ENCODE assay signal across 8 cellular contexts in genomic region chrX:19343085-19343461, GRCh38. TPM values are rescaled to one million over a fixed set of nuclear protein-coding genes. Genes with fewer than 3 reads are reported as not detected.
A peak's percentile ranks its signal among the peaks of the same experiment; 100 is the strongest.
DNase-seq lines count a peak whose midpoint lies in the region; ATAC-seq and TF ChIP-seq lines count a peak whose summit lies in the region.

No MANE protein-coding gene starts in this region.

- no peak for ATAC-seq in left colon

- no peaks in the 10 kb centered on the region; the same call in 1 of the 2 replicates for H4K20me1 ChIP-seq in PC-9 (ENCODE audit: insufficient read depth)

- H3K27me3 Mint-ChIP-seq in progenitor cell of endocrine pancreas = no peaks in the 10 kb centered on the region

- intact Hi-C loops in PC-9 (cut with micrococcal nuclease; ENCODE audit: unreplicated experiment) (loop anchor here (5.0 kb wide), 1 partner anchor 1606 kb away; the partner anchor contains the start of gene SCML1), left colon (cut with DNase I, micrococcal nuclease) (no loop called here)

- H3F3A ChIP-seq in PC-9 (ENCODE audit: insufficient read depth, low read depth) = no peaks in the 10 kb centered on the region

- H3K27me3 ChIP-seq in GM06990 (replicated peaks; ENCODE audit: control insufficient read depth, insufficient read depth, low read length) (no peaks in the 10 kb centered on the region), PC-9 (ENCODE audit: insufficient read depth, low read depth) (no peaks in the 10 kb centered on the region)

- H3K4me3 ChIP-seq in GM06990 (replicated peaks; ENCODE audit: low read depth, low read length) = peak overlapping the region; percentile 62
- peak overlapping the region; percentile 86 for H3K4me3 ChIP-seq in PC-9
- peak overlapping the region; percentile 77 for H3K4me3 ChIP-seq in epithelial cell of proximal tubule (ENCODE audit: low read depth, low read length)

- POLR2A ChIA-PET in PC-9 (lab: Charles Lee; ENCODE audit: unreplicated experiment) = no interaction called here

- H3K9me3 Mint-ChIP-seq in progenitor cell of endocrine pancreas (ENCODE audit: low read depth) = peaks cover 3% of the 10 kb centered on the region

- DNase-seq in GM06990 (ENCODE audit: extremely low read depth, insufficient read length) = no peak
- DNase-seq in PC-9 = no peak
- DNase-seq in epithelial cell of proximal tubule (ENCODE audit: low read depth) = no peak
- DNase-seq in progenitor cell of endocrine pancreas (ENCODE audit: low spot score, unreplicated experiment) = no peak
- DNase-seq in GM20000 (ENCODE audit: low spot score) = no peak
- no peak for DNase-seq in left colon
- no peak for DNase-seq in NCI-H774 (lab: John Stamatoyannopoulos, UW)
- no peak for DNase-seq in activated CD8-positive, alpha-beta memory T cell treated with anti-CD3 and anti-CD28 coated beads, Interleukin-2, amount 50 U/mL, for 48 hours

- peak overlapping the region; percentile 83 for H3K4me3 Mint-ChIP-seq in progenitor cell of endocrine pancreas (ENCODE audit: low read depth)

- no peaks in the 10 kb centered on the region for H3K9me2 ChIP-seq in PC-9 (ENCODE audit: insufficient read depth)

- CTCF ChIA-PET in PC-9 (lab: Charles Lee) = interaction anchor here (0.6 kb wide), 1 partner anchor 424 kb away, joined by 4 read pairs; no protein-coding TSS in a partner anchor

- H2AFZ ChIP-seq in PC-9 = peak overlapping the region; percentile 91

- H3K4me1 Mint-ChIP-seq in progenitor cell of endocrine pancreas (ENCODE audit: low read depth) = peaks cover 10% of the 10 kb centered on the region

- peak overlapping the region; percentile 83 for H3K4me2 ChIP-seq in PC-9

- no peaks in the 10 kb centered on the region for H3K9me3 ChIP-seq in PC-9 (ENCODE audit: insufficient read depth, low read depth)

- H3K4me1 ChIP-seq in PC-9 (replicated peaks; ENCODE audit: insufficient read depth) = peaks cover 9% of the 10 kb centered on the region; the same call in 1 of the 2 replicates

- H3K27ac Mint-ChIP-seq in progenitor cell of endocrine pancreas = no peak overlapping the region

- BruUV-seq in PC-9 (replicated peaks; lab: Mats Ljungman, UMichigan) = TSS peak; percentile 55

- no peaks in the 10 kb centered on the region for H3K36me3 ChIP-seq in GM06990 (ENCODE audit: control insufficient read depth, insufficient read depth, low read length)
- no peaks in the 10 kb centered on the region for H3K36me3 ChIP-seq in PC-9 (ENCODE audit: low read depth)

- H3K36me3 Mint-ChIP-seq in progenitor cell of endocrine pancreas (ENCODE audit: insufficient read depth) = peaks cover 3% of the 10 kb centered on the region

- peaks cover 40% of the 10 kb centered on the region for H3K79me2 ChIP-seq in PC-9 (ENCODE audit: low read depth)

- no peak overlapping the region for H3K27ac ChIP-seq in PC-9

- TF ChIP-seq CTCF in GM06990 (IDR thresholded peaks at IDR 0.05; ENCODE audit: insufficient read depth, low read length, poor library complexity, severe bottlenecking) = no peak
- TF ChIP-seq CTCF in PC-9 (conservative IDR thresholded peaks at IDR 0.05) = no peak
- no peak for TF ChIP-seq CTCF in epithelial cell of proximal tubule (conservative IDR thresholded peaks at IDR 0.05; ENCODE audit: low read depth, low read length)
- TF ChIP-seq CTCF in progenitor cell of endocrine pancreas (IDR thresholded peaks at IDR 0.05; ENCODE audit: unreplicated experiment) = no peak
- TF ChIP-seq CTCF in GM20000 (IDR thresholded peaks at IDR 0.05; ENCODE audit: extremely low read depth, missing control alignments) = no peak

RNA-seq across cellular contexts. Expression of gene PDHA1, which starts 0.7 kb away (rescaled TPM):
- total RNA-seq in PC-9 (2021) (193 and 199 TPM in 2 replicates), epithelial cell of proximal tubule (77.6 and 147 TPM in 2 replicates), progenitor cell of endocrine pancreas (194 and 203 TPM in 2 replicates), left colon (100 to 1,000 TPM; 362 to 385 TPM)
